In genomic region chr10:119161680-119162079, GRCh38 we compare ENCODE assay signal across 12 cellular contexts. TPM values are rescaled to one million over a fixed set of nuclear protein-coding genes. Genes with fewer than 3 reads are reported as not detected.
DNase-seq lines count a peak whose midpoint lies in the region; ATAC-seq and TF ChIP-seq lines count a peak whose summit lies in the region.
"Had no signal": no experiment of that assay in that cellular context is flagged by ENCODE, and none has a peak within 500 bp of the region (broad histone marks: within the 10 kb centered on the region; RNA-seq: fewer than 3 reads in every experiment).

No MANE protein-coding gene starts in this region.

- DNase-seq in HCEC 1CT (peak; percentile 36), adrenal gland (peak; percentile 66 to 87 (median 83)), hepatic stellate cell (ENCODE audit: low spot score) (peak; percentile 41), gastrocnemius medialis (no peak), aorta (no peak), sciatic nerve (ENCODE audit: low spot score) (no peak), HPDE6-E6E7 (ENCODE audit: extremely low spot score) (no peak)
- DNase-seq: activated CD4-positive, alpha-beta T cell treated with anti-CD3 and anti-CD28 coated beads, Interleukin-2, amount 50 U/mL, for 48 hours; activated naive CD4-positive, alpha-beta T cell treated with Interleukin-2 at 50 U/mL for 16 hours; Karpas-422; right cardiac atrium; testis had no signal

- peak overlapping the region; percentile 4 to 65 (median 53) for H3K27ac ChIP-seq in adrenal gland
- H3K27ac ChIP-seq in gastrocnemius medialis: peak overlapping the region in 3 of 4 donors; percentile 9 to 39 (median 26)
- no peak overlapping the region for H3K27ac ChIP-seq in aorta (ENCODE audit: low read depth in 1 of 2, low read length in 2 of 2)
- H3K27ac ChIP-seq: testis had no signal

- WGBS in adrenal gland, 4 donors: 21 to 42% (median 41%) methylated on average over 5 to 6 of the region's 6 CpGs
- WGBS in aorta, 2 donors: 55 to 61% methylated on average over 6 of the region's 6 CpGs

- ATAC-seq in gastrocnemius medialis: no peak
- ATAC-seq in aorta (ENCODE audit: low FRiP score): no peak
- no peak for ATAC-seq in sciatic nerve
- ATAC-seq: right cardiac atrium had no signal

- H3K9me3 ChIP-seq in adrenal gland (replicated peaks in 1 of 3) (no peaks in the 10 kb centered on the region), gastrocnemius medialis (no peaks in the 10 kb centered on the region), aorta (ENCODE audit: control insufficient read depth, low read length) (no peaks in the 10 kb centered on the region)
- H3K9me3 ChIP-seq: testis had no signal

- peak in 3 of 6 experiments; percentile 21 to 42 (median 21) for TF ChIP-seq CTCF in adrenal gland (IDR thresholded peaks at IDR 0.05)
- TF ChIP-seq CTCF in gastrocnemius medialis (IDR thresholded peaks at IDR 0.05 in 4 of 5, conservative IDR thresholded peaks at IDR 0.05 in 1 of 5): no peak

- H3K4me1 ChIP-seq in adrenal gland (replicated peaks in 1 of 2) (peaks cover 25% of the 10 kb centered on the region in 2 donors), gastrocnemius medialis (peaks cover 17 to 29% of the 10 kb centered on the region in 2 donors), aorta (ENCODE audit: control insufficient read depth in 1 of 2, insufficient read depth in 2 of 2, low read length in 2 of 2) (no peaks in the 10 kb centered on the region)

- H3K4me3 ChIP-seq in adrenal gland (no peak overlapping the region), gastrocnemius medialis (no peak overlapping the region), aorta (ENCODE audit: low read length in 2 of 2) (no peak overlapping the region)
- H3K4me3 ChIP-seq: testis had no signal

- H3K36me3 ChIP-seq in adrenal gland (replicated peaks in 1 of 2) (peaks cover 0 to 17% of the 10 kb centered on the region in 2 donors), gastrocnemius medialis (peaks cover 7 to 41% of the 10 kb centered on the region in 2 donors), aorta (ENCODE audit: control insufficient read depth in 1 of 2, insufficient read depth in 2 of 2, low read length in 1 of 2) (no peaks in the 10 kb centered on the region)

- intact Hi-C loops in adrenal gland (cut with DNase I): no loop called here
- intact Hi-C loops in gastrocnemius medialis (cut with DNase I; ENCODE audit: low total_unique reads): no loop called here
- intact Hi-C loops in aorta (cut with DNase I): no loop called here
- intact Hi-C loops in sciatic nerve (cut with DNase I): no loop called here

- H3K27me3 ChIP-seq in adrenal gland (no peaks in the 10 kb centered on the region), gastrocnemius medialis (no peaks in the 10 kb centered on the region), aorta (ENCODE audit: control insufficient read depth in 1 of 2, insufficient read depth in 2 of 2, low read length in 1 of 2) (no peaks in the 10 kb centered on the region)
- H3K27me3 ChIP-seq: testis had no signal

- TF ChIP-seq POLR2A in adrenal gland (IDR thresholded peaks at IDR 0.05): no peak
- TF ChIP-seq POLR2A in gastrocnemius medialis (IDR thresholded peaks at IDR 0.05): no peak

- in situ Hi-C loops in gastrocnemius medialis (cut with MboI; ENCODE audit: low sequenced_read_pairs in 4 of 4): loop anchor here in 1 of 4 donors (25.0 kb wide), 1 partner anchor 701 kb away; the partner anchor contains the start of gene MCMBP

RNA-seq across cellular contexts. Expression of gene SFXN4, which starts 3.8 kb away (rescaled TPM):
- total RNA-seq in adrenal gland (10 to 100 TPM; 31.0 to 55.7 (median 45.8) TPM), gastrocnemius medialis (10 to 100 TPM; 25.6 to 69.7 (median 39.8) TPM), aorta (10 to 100 TPM; 11.6 to 13.4 TPM), sciatic nerve (13.5 TPM)
- polyA plus RNA-seq in adrenal gland (100 to 1,000 TPM in 2 of 3 donors, 10 to 100 TPM in 1; 53.6 to 135 (median 102) TPM), aorta (10 to 100 TPM; 20.7 to 49.8 TPM)

RNA-seq across cellular contexts. Expression of gene PRDX3, which starts 16.9 kb away (rescaled TPM):
- total RNA-seq in adrenal gland: 100 to 1,000 TPM; 306 to 628 (median 425) TPM
- 100 to 1,000 TPM; 150 to 596 (median 200) TPM for polyA plus RNA-seq in adrenal gland
- 100 to 1,000 TPM; 227 to 342 (median 250) TPM for total RNA-seq in gastrocnemius medialis
- 10 to 100 TPM; 76.3 to 81.8 TPM for total RNA-seq in aorta
- polyA plus RNA-seq in aorta: 100 to 1,000 TPM; 101 to 158 TPM
- total RNA-seq in sciatic nerve: 62.3 TPM

RNA-seq across cellular contexts. Expression of gene GRK5, which starts 45.7 kb away (rescaled TPM):
- total RNA-seq in adrenal gland: 10 to 100 TPM; 13.8 to 96.4 (median 21.5) TPM
- 10 to 100 TPM in 1 of 3 donors, 1 to 10 TPM in 2; 9.3 to 68.4 (median 9.8) TPM for polyA plus RNA-seq in adrenal gland
- 10 to 100 TPM in 1 of 4 donors, 1 to 10 TPM in 3; 6.2 to 12.5 (median 9.1) TPM for total RNA-seq in gastrocnemius medialis
- total RNA-seq in aorta: 100 to 1,000 TPM in 1 of 2 donors, 10 to 100 TPM in 1; 73.8 to 112 TPM
- polyA plus RNA-seq in aorta: 100 to 1,000 TPM in 1 of 2 donors, 10 to 100 TPM in 1; 98.7 to 104 TPM
- 54.1 TPM for total RNA-seq in sciatic nerve

RNA-seq across cellular contexts. Expression of gene DENND10, which starts 57.8 kb away (rescaled TPM):
- total RNA-seq in adrenal gland: 10 to 100 TPM; 23.4 to 65.3 (median 45.9) TPM
- polyA plus RNA-seq in adrenal gland: 10 to 100 TPM; 10.3 to 34.5 (median 20.7) TPM
- total RNA-seq in gastrocnemius medialis: 10 to 100 TPM; 25.7 to 59.5 (median 43.7) TPM
- 10 to 100 TPM; 18.5 to 28.8 TPM for total RNA-seq in aorta
- 10 to 100 TPM; 15.2 to 28.2 TPM for polyA plus RNA-seq in aorta
- total RNA-seq in sciatic nerve: 32.1 TPM

Comparison
In these comparisons a context has a peak if more than half of its experiments do, and no peak if none do; other contexts are left out.
1. DNase-seq: peak in HCEC 1CT (single experiment), adrenal gland (7 of 7) and hepatic stellate cell (single experiment); none in gastrocnemius medialis (0 of 2), aorta (0 of 2), sciatic nerve (single experiment) and HPDE6-E6E7 (single experiment).
2. H3K27ac ChIP-seq: peak in adrenal gland (5 of 5) and gastrocnemius medialis (3 of 4); none in aorta (0 of 2).